ENCODE assay signal across 5 cellular contexts in genomic region chr3:67957268-67957667, GRCh38.
"Had no signal": no experiment of that assay in that cellular context is flagged by ENCODE, and none has a peak within 500 bp of the region (broad histone marks: within the 10 kb centered on the region; RNA-seq: fewer than 3 reads in every experiment).

No MANE protein-coding gene starts in this region.

- H3K27ac Mint-ChIP-seq: H9 had no signal

- H3K4me1 Mint-ChIP-seq: GM23338, H9 had no signal

- DNase-seq: H9, HCEC 1CT, IMR-90 had no signal

- H3K4me3 Mint-ChIP-seq: GM23338, H9 had no signal

- ATAC-seq: GM23338, K562 had no signal
